1 cellular context compared by ENCODE assay signal in genomic region chr12:87509233-87509820, GRCh38.
TF ChIP-seq lines count a peak whose summit lies in the region.

No MANE protein-coding gene starts in this region.

TF ChIP-seq in HepG2, 621 proteins besides CTCF, POLR2A, EP300 and RAD21 (continued from another document):
- TF ChIP-seq MYPOP (CRISPR knock-in tag; IDR thresholded peaks at IDR 0.05) (no peak), XBP1 (CRISPR knock-in tag; IDR thresholded peaks at IDR 0.05) (no peak), REL (CRISPR knock-in tag; conservative IDR thresholded peaks at IDR 0.05) (no peak), YY1 (IDR thresholded peaks at IDR 0.05; ENCODE audit: insufficient read depth, insufficient replicate concordance, low read depth, low read length) (no peak), ZNF687 (CRISPR knock-in tag; IDR thresholded peaks at IDR 0.05) (no peak), ZNF264 (CRISPR knock-in tag; IDR thresholded peaks at IDR 0.05) (no peak), SIN3A (IDR thresholded peaks at IDR 0.05; ENCODE audit: borderline replicate concordance, low read depth, low read length) (no peak), ZNF407 (CRISPR knock-in tag; IDR thresholded peaks at IDR 0.05; ENCODE audit: not compliant biosample characterization) (no peak), NFKBIZ (CRISPR knock-in tag; IDR thresholded peaks at IDR 0.05) (no peak), SNRNP70 (IDR thresholded peaks at IDR 0.05; ENCODE audit: low read depth, low read length) (no peak), ZNF546 (CRISPR knock-in tag; conservative IDR thresholded peaks at IDR 0.05) (no peak)
